Comparison of ENCODE assay signal across 25 cellular contexts in genomic region chr9:98568234-98568922, GRCh38.
"Had no signal": no experiment of that assay in that cellular context is flagged by ENCODE, and none has a peak within 500 bp of the region (broad histone marks: within the 10 kb centered on the region; RNA-seq: fewer than 3 reads in every experiment).

No MANE protein-coding gene starts in this region.

- H3K36me3 ChIP-seq: adrenal gland, ascending aorta, esophagus squamous epithelium, spleen, transverse colon had no signal

- H3K79me2 ChIP-seq: parathyroid adenoma had no signal

- H3K27ac ChIP-seq: adrenal gland, ascending aorta, esophagus squamous epithelium, parathyroid adenoma, psoas muscle, spleen, testis, transverse colon had no signal

- H3K4me3 ChIP-seq: adrenal gland, ascending aorta, esophagus squamous epithelium, psoas muscle, spleen, testis, transverse colon had no signal

- H3K4me1 ChIP-seq: adrenal gland, ascending aorta, esophagus squamous epithelium, parathyroid adenoma, psoas muscle, spleen, testis, transverse colon had no signal

- DNase-seq: activated CD4-positive, alpha-beta memory T cell treated with anti-CD3 and anti-CD28 coated beads, Interleukin-2, amount 10 ng/mL, durations not matched to agents 7 days and 5 days; activated CD4-positive, alpha-beta T cell treated with anti-CD3 and anti-CD28 coated beads, Interleukin-2, amount 10 ng/mL, durations not matched to agents 24 days and 14 days; activated CD4-positive, CD25-positive, alpha-beta regulatory T cell treated with anti-CD3 and anti-CD28 coated beads, Interleukin-2, amount 50 U/mL, for 72 hours; activated effector memory CD4-positive, alpha-beta T cell treated with Interleukin-2 at 50 U/mL for 16 hours; activated naive CD4-positive, alpha-beta T cell treated with Interleukin-2 at 50 U/mL for 16 hours; activated naive CD8-positive, alpha-beta T cell treated with anti-CD3 and anti-CD28 coated beads for 36 hours; cortex of kidney; endodermal cell; esophagus squamous epithelium; foreskin melanocyte; left ventricle myocardium superior; naive B cell; nephron progenitor cell; nucleus accumbens; psoas muscle; right cardiac atrium; spleen; stimulated activated CD4-positive, alpha-beta T cell treated with anti-CD3 and anti-CD28 coated beads, Interleukin-2, amount 100 ng/mL, for 48 hours; stimulated activated naive CD4-positive, alpha-beta T cell treated with Interleukin-2 at 50 U/mL for 16 hours; T-helper 2 cell; testis; transverse colon had no signal

- H3K9me3 ChIP-seq: adrenal gland, ascending aorta, esophagus squamous epithelium, psoas muscle, spleen, testis, transverse colon had no signal

- H3K27me3 ChIP-seq: adrenal gland, ascending aorta, testis, transverse colon had no signal

- H2AFZ ChIP-seq: parathyroid adenoma had no signal

- H3K9ac ChIP-seq: parathyroid adenoma had no signal

- ATAC-seq: left ventricle myocardium superior, psoas muscle, right cardiac atrium had no signal
